1 cellular context compared by ENCODE assay signal in the genomic region with DNA sequence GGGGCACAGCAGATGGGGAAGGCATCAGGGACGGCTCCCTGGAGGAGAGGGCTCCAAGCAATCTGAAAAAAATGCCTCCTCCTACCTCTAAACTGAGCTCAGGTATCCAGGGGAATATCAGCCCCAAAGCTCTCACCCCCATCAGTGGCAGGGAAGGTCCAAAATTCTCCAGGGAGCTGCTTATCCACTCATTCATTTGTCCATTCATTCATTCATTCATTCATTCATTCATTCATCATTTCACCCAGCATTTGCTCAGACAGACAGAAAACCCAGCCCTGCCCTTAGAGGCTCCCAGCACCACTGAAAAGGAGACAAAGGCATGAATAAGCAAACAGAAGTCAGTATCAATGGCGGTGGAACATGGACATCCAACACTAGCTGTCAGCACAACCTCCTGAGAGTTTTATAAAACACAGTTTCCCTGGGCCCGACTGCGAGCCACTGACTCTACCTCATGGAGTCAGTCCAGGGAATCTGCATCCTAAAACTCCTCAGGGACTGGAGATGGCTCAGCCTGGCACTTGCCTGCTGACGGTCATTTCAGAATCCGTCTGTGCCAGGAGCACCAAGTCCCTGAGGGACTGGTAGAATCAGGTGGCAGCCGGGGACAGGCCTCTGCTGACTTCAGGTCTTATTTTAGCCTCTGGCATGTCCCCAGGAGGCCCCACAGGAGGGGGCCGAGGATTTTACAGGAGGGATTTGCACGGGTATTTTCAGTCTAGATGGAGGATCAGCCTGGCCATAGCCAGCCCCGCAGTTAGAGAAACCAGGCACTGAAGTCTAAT.
TF ChIP-seq lines count a peak whose summit lies in the region.

No MANE protein-coding gene starts in this region.

TF ChIP-seq in H1, 55 proteins besides CTCF, POLR2A, EP300 and RAD21:
- TF ChIP-seq BACH1 (IDR thresholded peaks at IDR 0.05; ENCODE audit: low read length): no peak
- TF ChIP-seq NRF1 (IDR thresholded peaks at IDR 0.05; ENCODE audit: low read depth, low read length): no peak
- no peak for TF ChIP-seq SUZ12 (IDR thresholded peaks at IDR 0.05; ENCODE audit: low read length)
- no peak for TF ChIP-seq ASH2L (IDR thresholded peaks at IDR 0.05; ENCODE audit: low read length)
- no peak for TF ChIP-seq HDAC6 (IDR thresholded peaks at IDR 0.05; ENCODE audit: low read depth, low read length)
- TF ChIP-seq TCF12 (IDR thresholded peaks at IDR 0.05; ENCODE audit: low read depth, low read length): no peak
- TF ChIP-seq SAP30 (IDR thresholded peaks at IDR 0.05; ENCODE audit: insufficient read depth, insufficient replicate concordance, low read length): no peak
- no peak for TF ChIP-seq CTBP2 (IDR thresholded peaks at IDR 0.05; ENCODE audit: borderline replicate concordance, insufficient read depth, insufficient read length, low read length)
- no peak for TF ChIP-seq TAF7 (optimal IDR thresholded peaks at IDR 0.05; ENCODE audit: borderline replicate concordance, low read depth, low read length)
- TF ChIP-seq POU5F1 (IDR thresholded peaks at IDR 0.05; ENCODE audit: low read depth, low read length): no peak
